8 cellular contexts compared by ENCODE assay signal in the genomic region with DNA sequence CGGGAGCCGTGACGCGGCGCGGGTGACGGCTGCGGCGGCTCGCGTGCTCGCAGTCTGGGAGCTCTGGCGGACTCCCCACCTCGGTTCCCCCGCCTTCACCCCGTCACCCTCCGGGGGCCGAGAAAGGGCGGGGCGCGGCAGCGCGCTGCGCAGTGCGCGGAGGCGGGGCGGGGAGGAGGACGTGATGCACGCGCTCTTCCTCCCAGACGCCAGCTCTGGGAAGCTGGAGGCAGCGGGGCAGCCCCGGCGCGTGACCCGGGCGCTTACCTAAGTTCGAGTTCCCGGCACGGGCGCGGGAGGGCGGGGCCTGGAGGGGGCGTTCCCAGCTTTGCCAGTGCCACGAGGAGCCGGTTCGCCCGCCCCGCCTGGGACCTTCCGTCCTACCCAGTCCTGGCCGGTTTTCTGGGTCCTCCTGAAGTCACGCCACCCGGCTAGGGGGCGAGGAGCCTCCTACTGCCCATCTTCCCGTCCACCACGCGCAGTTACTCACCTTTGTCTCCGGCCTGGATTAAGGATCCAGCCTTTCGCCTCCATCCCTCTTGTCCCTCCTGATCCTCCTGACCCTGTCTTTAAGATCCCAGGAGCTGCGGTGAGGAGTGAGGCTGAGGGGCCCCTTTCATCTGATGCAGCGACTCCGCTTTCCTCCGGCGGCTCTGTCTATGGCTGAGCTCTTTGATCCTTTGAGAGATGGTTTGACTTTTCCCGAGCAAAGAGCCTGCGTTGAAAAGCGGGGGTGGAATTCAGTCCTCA. TPM values are rescaled to one million over a fixed set of nuclear protein-coding genes. Genes with fewer than 3 reads are reported as not detected.
A peak's percentile ranks its signal among the peaks of the same experiment; 100 is the strongest.
DNase-seq lines count a peak whose midpoint lies in the region; ATAC-seq and TF ChIP-seq lines count a peak whose summit lies in the region.

No MANE protein-coding gene starts in this region.

- H3K36me3 ChIP-seq in BLaER1, result no peaks in the 10 kb centered on the region

- no peaks in the 10 kb centered on the region for H3K27me3 ChIP-seq in BLaER1

- peak overlapping the region; percentile 80 for H3K4me3 ChIP-seq in BLaER1
- H3K4me3 ChIP-seq in coronary artery, result peak overlapping the region; percentile 89

- peak overlapping the region; percentile 93 for H3K4me3 Mint-ChIP-seq in activated CD4-positive, alpha-beta T cell treated with anti-CD3 and anti-CD28 coated beads, Interleukin-2, amount 10 ng/mL, durations not matched to agents 24 days and 14 days

- H3K4me2 ChIP-seq in BLaER1, result peak overlapping the region; percentile 83

- DNase-seq in NCI-H524 treated with DMSO at 0.1 percent for 48 hours (lab: John Stamatoyannopoulos, UW), result peak; percentile 80
- peak; percentile 99 for DNase-seq in activated CD4-positive, alpha-beta T cell treated with anti-CD3 and anti-CD28 coated beads, Interleukin-2, amount 10 ng/mL, durations not matched to agents 24 days and 14 days
- peak; percentile 100 for DNase-seq in coronary artery (ENCODE audit: low spot score)
- peak; percentile 99 for DNase-seq in left kidney (ENCODE audit: low read depth, low spot score)
- peak; percentile 100 for DNase-seq in stimulated activated CD4-positive, alpha-beta T cell treated with anti-CD3 and anti-CD28 coated beads, Interleukin-1b, Interleukin-23, amount 100 ng/mL, for 48 hours

- H3K9ac ChIP-seq in BLaER1, result peak overlapping the region; percentile 86

- H3K27ac ChIP-seq in BLaER1, result peak overlapping the region; percentile 84
- H3K27ac ChIP-seq in coronary artery, result peak overlapping the region; percentile 98 to 99

- H3K4me1 ChIP-seq in BLaER1, result peaks cover 22% of the 10 kb centered on the region

- peak; percentile 92 for ATAC-seq in GM19324 (IDR thresholded peaks at IDR 0.05; ENCODE audit: low FRiP score, unreplicated experiment)
- ATAC-seq in HG03460 (IDR thresholded peaks at IDR 0.05; ENCODE audit: unreplicated experiment), result peak; percentile 76

- H3K4me1 Mint-ChIP-seq in activated CD4-positive, alpha-beta T cell treated with anti-CD3 and anti-CD28 coated beads, Interleukin-2, amount 10 ng/mL, durations not matched to agents 24 days and 14 days, result peaks cover 32% of the 10 kb centered on the region

- H3K9me3 Mint-ChIP-seq in activated CD4-positive, alpha-beta T cell treated with anti-CD3 and anti-CD28 coated beads, Interleukin-2, amount 10 ng/mL, durations not matched to agents 24 days and 14 days, result peaks cover 4% of the 10 kb centered on the region

- TF ChIP-seq CTCF in coronary artery (IDR thresholded peaks at IDR 0.05), result no peak

- H3K27me3 Mint-ChIP-seq in activated CD4-positive, alpha-beta T cell treated with anti-CD3 and anti-CD28 coated beads, Interleukin-2, amount 10 ng/mL, durations not matched to agents 24 days and 14 days, result no peaks in the 10 kb centered on the region

- peak overlapping the region; percentile 99 for H3K27ac Mint-ChIP-seq in activated CD4-positive, alpha-beta T cell treated with anti-CD3 and anti-CD28 coated beads, Interleukin-2, amount 10 ng/mL, durations not matched to agents 24 days and 14 days

- no peaks in the 10 kb centered on the region for H3K9me3 ChIP-seq in BLaER1

- H4K20me1 ChIP-seq in BLaER1, result peaks cover 38% of the 10 kb centered on the region

- H3K36me3 Mint-ChIP-seq in activated CD4-positive, alpha-beta T cell treated with anti-CD3 and anti-CD28 coated beads, Interleukin-2, amount 10 ng/mL, durations not matched to agents 24 days and 14 days (ENCODE audit: low read depth), result peaks cover 32% of the 10 kb centered on the region

- intact Hi-C loops in activated CD4-positive, alpha-beta T cell treated with anti-CD3 and anti-CD28 coated beads, Interleukin-2, amount 10 ng/mL, durations not matched to agents 24 days and 14 days (cut with micrococcal nuclease), result loop anchor here (1.0 to 10.0 kb wide), 8 partner anchors 61 to 480 kb away; partner anchors contain the start of gene CCDC71L

RNA-seq across cellular contexts. Expression of gene NAMPT, which starts 0.4 kb away (rescaled TPM):
- 480 and 484 TPM in 2 replicates for total RNA-seq in activated CD4-positive, alpha-beta T cell treated with anti-CD3 and anti-CD28 coated beads, Interleukin-2, amount 10 ng/mL, durations not matched to agents 24 days and 14 days

Comparison
In these comparisons a context has a peak if more than half of its experiments do, and no peak if none do; other contexts are left out.
1. Peak in every context shown above with its lines: DNase-seq, ATAC-seq, H3K4me3 ChIP-seq and H3K27ac ChIP-seq.